Comparison of ENCODE assay signal across 14 cellular contexts in the genomic region with DNA sequence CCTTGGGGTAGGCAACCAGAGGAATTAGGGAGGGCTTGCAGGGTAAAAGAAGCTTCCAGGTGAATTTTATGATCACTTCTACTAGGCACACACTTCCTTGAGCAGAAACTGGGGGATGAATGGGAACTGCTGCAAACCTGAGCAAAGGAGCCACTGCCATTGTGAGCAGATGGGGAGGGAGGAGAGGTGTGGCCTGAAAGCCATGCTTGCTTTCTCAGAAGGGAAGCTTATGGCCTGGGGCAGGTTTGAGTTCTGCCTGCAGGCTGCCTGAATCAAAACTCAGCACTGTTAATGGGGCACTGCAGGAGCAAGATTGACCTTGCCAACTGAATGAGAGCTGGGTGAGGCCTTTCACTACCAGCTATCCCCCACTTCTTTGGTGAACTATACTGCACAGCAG.
"Had no signal": no experiment of that assay in that cellular context is flagged by ENCODE, and none has a peak within 500 bp of the region (broad histone marks: within the 10 kb centered on the region; RNA-seq: fewer than 3 reads in every experiment).

No MANE protein-coding gene starts in this region.

- ATAC-seq: activated naive CD4-positive, alpha-beta T cell treated with anti-CD3 and anti-CD28 coated beads, Interleukin-2, amount 50 U/mL, for 72 hours; natural killer cell treated with Interleukin-12 subunit alpha and Interleukin-12 subunit beta and Interleukin-15 and Interleukin-18, amount 100 ng/mL, for 72 hours had no signal

- H3K4me3 ChIP-seq: adrenal gland, dorsolateral prefrontal cortex, thyroid gland had no signal

- DNase-seq: activated CD4-positive, alpha-beta T cell treated with anti-CD3 and anti-CD28 coated beads for 1 hour; activated CD4-positive, alpha-beta T cell treated with anti-CD3 and anti-CD28 coated beads, Interleukin-2, amount 50 U/mL, for 48 hours; activated gamma-delta T cell treated with Interleukin-2 at 50 U/mL for 16 hours; adrenal gland; dorsolateral prefrontal cortex; endodermal cell; stimulated activated CD4-positive, alpha-beta T cell treated with anti-CD3 and anti-CD28 coated beads, Interleukin-12 subunit alpha, Interleukin-12 subunit beta, amount 100 ng/mL, for 4 hours; stimulated activated CD4-positive, alpha-beta T cell treated with anti-CD3 and anti-CD28 coated beads, Interleukin-1b, Interleukin-23, amount 100 ng/mL, for 48 hours; stimulated activated naive CD4-positive, alpha-beta T cell treated with Interleukin-2 at 50 U/mL for 16 hours; T-helper 2 cell; thyroid gland; WERI-Rb-1 had no signal
